9 cellular contexts compared by ENCODE assay signal in the genomic region with DNA sequence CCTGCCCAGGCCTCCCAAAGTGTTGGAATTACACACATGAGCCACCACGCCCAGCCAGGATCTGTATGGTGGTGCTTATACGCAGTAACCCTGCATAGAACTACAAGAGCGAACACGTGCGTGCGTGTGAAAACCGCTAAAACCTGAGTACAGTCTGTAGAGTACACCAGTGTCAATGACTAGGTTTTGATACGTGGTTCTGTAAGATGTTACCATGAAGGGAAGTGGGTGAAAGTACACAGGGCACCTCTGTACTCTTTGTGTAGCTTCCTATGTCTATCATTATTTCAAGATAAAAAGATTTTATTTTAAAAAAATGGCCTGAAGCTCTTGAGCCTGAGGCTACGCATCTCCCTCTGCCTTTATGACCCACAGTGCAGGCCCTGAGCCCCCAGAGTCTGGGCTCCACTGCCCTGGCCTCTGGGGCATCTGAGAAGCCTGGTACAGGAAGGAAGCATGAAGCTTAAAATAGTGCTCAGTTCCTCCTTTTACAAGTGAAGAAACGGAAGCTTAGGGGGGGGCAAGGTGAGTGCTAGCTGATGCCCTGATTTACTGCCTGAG. TPM values are rescaled to one million over a fixed set of nuclear protein-coding genes. Genes with fewer than 3 reads are reported as not detected.
DNase-seq lines count a peak whose midpoint lies in the region; ATAC-seq, FAIRE-seq and TF ChIP-seq lines count a peak whose summit lies in the region.
"Had no signal": no experiment of that assay in that cellular context is flagged by ENCODE, and none has a peak within 500 bp of the region (broad histone marks: within the 10 kb centered on the region; RNA-seq: fewer than 3 reads in every experiment).

No MANE protein-coding gene starts in this region.

- peak; percentile 80 for ATAC-seq in GM18858 (IDR thresholded peaks at IDR 0.05; ENCODE audit: unreplicated experiment)
- peak; percentile 87 for ATAC-seq in HG02588 (IDR thresholded peaks at IDR 0.05; ENCODE audit: unreplicated experiment)
- peak; percentile 92 for ATAC-seq in memory B cell (ENCODE audit: low read depth)
- no peak for ATAC-seq in WTC11
- ATAC-seq: K562 had no signal

- H3K4me3 Mint-ChIP-seq in memory B cell (peak overlapping the region; percentile 74), WTC11 (no peak overlapping the region)

- H3K27me3 Mint-ChIP-seq in memory B cell (no peaks in the 10 kb centered on the region), WTC11 (ENCODE audit: low read depth) (no peaks in the 10 kb centered on the region; the same call in 1 of the 2 replicates)

- TF ChIP-seq CTCF in WTC11 (IDR thresholded peaks at IDR 0.05): no peak

- peaks cover 12% of the 10 kb centered on the region for H3K36me3 Mint-ChIP-seq in memory B cell
- no peaks in the 10 kb centered on the region for H3K36me3 Mint-ChIP-seq in WTC11

- H3K9me3 Mint-ChIP-seq in memory B cell: no peaks in the 10 kb centered on the region
- peaks cover 14% of the 10 kb centered on the region for H3K9me3 Mint-ChIP-seq in WTC11

- H3K27ac Mint-ChIP-seq in memory B cell: peak overlapping the region; percentile 91
- no peak overlapping the region for H3K27ac Mint-ChIP-seq in WTC11

- H3K4me1 Mint-ChIP-seq in memory B cell: peaks cover 45% of the 10 kb centered on the region
- no peaks in the 10 kb centered on the region for H3K4me1 Mint-ChIP-seq in WTC11

- peak; percentile 77 for DNase-seq in MV-4-11 (lab: John Stamatoyannopoulos, UW)
- peak; percentile 51 to 57 for DNase-seq in memory B cell (ENCODE audit: low spot score in 2 of 2)
- no peak for DNase-seq in NCI-H2196 (lab: John Stamatoyannopoulos, UW; ENCODE audit: unreplicated experiment)
- no peak for DNase-seq in NCI-H748 treated with DMSO at 0.1 percent for 48 hours (lab: John Stamatoyannopoulos, UW)
- no peak for DNase-seq in RCC 7860 (ENCODE audit: low spot score)
- no peak for DNase-seq in WTC11 (ENCODE audit: low spot score)

- FAIRE-seq in RCC 7860 (lab: Jason Lieb, UNC): no peak
- FAIRE-seq: K562 had no signal

- POLR2A ChIA-PET in WTC11 (lab: Charles Lee): no interaction called here

- CTCF ChIA-PET in WTC11 (lab: Charles Lee): interaction anchor here (0.6 kb wide), 1 partner anchor 18 kb away, joined by 3 read pairs; no protein-coding TSS in a partner anchor

TF ChIP-seq in WTC11, 78 proteins besides CTCF, POLR2A, EP300 and RAD21:
- TF ChIP-seq ZNF671 (CRISPR knock-in tag; IDR thresholded peaks at IDR 0.05): no peak
- TF ChIP-seq ZNF138 (CRISPR knock-in tag; conservative IDR thresholded peaks at IDR 0.05): no peak
- TF ChIP-seq RORB (CRISPR knock-in tag; IDR thresholded peaks at IDR 0.05): no peak
- TF ChIP-seq ESRRA (CRISPR knock-in tag; IDR thresholded peaks at IDR 0.05; ENCODE audit: borderline replicate concordance): no peak
- TF ChIP-seq, protein P1, sequence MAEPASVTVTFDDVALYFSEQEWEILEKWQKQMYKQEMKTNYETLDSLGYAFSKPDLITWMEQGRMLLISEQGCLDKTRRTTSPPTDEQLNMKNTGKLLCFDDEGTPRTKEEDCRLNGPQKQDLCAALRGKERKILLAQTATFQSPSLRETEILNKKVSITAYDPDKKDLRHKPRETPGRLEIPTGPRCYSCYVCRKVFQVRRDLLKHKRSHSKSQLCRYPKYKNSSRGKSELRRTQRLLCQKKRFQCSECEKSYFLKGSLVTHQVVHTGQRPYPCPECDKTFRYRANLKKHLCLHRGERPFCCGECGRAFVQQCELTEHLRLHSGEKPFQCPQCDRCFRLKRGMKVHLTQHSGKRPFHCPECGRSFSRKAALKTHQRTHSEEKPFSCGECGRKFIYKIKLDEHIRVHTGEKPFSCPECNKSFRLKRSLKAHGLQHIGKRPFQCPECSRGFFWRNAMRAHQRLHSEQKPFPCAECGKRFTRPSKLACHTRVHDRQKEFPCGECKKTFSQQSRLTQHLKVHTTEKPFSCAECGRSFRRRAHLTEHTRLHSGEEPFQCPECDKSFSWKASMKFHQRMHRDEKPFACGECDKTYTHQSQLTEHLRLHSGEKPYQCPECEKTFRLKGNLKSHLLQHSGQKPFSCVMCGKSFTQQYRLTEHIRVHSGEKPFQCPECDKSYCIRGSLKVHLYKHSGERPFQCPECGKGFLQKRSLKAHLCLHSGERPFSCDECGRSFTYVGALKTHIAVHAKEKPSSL (CRISPR knock-in tag; conservative IDR thresholded peaks at IDR 0.05): no peak
- TF ChIP-seq NR2C2 (CRISPR knock-in tag; IDR thresholded peaks at IDR 0.05): no peak
- no peak for TF ChIP-seq FOXJ3 (CRISPR knock-in tag; IDR thresholded peaks at IDR 0.05; ENCODE audit: borderline replicate concordance)
- no peak for TF ChIP-seq SOX15 (CRISPR knock-in tag; IDR thresholded peaks at IDR 0.05)
- no peak for TF ChIP-seq SP1 (CRISPR knock-in tag; conservative IDR thresholded peaks at IDR 0.05)
- no peak for TF ChIP-seq CREM (CRISPR knock-in tag; IDR thresholded peaks at IDR 0.05)
- no peak for TF ChIP-seq JAZF1 (CRISPR knock-in tag; IDR thresholded peaks at IDR 0.05)
- TF ChIP-seq CBFB (CRISPR knock-in tag; IDR thresholded peaks at IDR 0.05; ENCODE audit: low read depth): no peak

RNA-seq across cellular contexts. Expression of a gene that starts 21.6 kb away (rescaled TPM):
- total RNA-seq in WTC11 (2021): 0.16 to 0.21 TPM in 2 of 3 replicates, not detected in the other
- total RNA-seq: K562 had no signal

Comparison
In these comparisons a context has a peak if more than half of its experiments do, and no peak if none do; other contexts are left out.
1. DNase-seq: peak in MV-4-11 (single experiment) and memory B cell (2 of 2); none in NCI-H2196 (single experiment), NCI-H748 treated with DMSO at 0.1 percent for 48 hours (single experiment), RCC 7860 (single experiment) and WTC11 (single experiment).